ENCODE assay signal across 8 cellular contexts in the genomic region with DNA sequence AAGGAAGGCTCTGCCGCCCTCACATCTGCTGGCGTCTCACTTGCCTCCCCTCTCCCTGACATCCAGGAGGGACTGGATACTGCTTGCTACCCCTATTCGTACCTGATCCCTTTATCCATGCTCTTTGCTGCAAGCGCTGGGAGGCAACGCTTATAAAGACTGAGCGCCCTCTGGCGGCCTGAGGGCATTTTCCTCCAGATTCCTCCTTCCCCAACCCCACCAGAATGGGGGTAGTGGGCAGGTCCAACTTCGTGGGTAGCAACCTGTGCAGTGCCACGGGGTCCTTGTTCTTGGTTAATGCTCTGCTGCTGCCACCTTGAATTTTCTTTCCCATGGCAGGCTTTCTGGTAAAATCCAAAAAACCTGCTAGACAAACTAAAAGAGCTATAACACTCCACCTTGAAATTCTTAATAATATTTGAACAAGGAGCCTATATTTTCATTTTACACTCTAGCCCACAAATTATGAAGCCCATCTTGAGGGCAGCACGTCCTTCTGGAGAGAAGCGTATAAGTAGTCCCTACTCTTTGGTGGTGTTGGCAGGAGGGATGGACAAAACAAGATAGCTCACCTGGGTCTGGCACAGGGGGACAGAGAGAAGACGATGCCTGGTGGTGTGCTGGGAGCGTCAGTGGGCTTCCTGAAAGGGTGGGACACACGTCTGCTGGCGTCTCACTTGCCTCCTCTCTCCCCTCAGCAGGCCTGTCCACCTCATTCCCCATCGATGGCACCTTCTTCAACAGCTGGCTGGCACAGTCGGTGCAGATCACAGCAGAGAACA. TPM values are rescaled to one million over a fixed set of nuclear protein-coding genes. Genes with fewer than 3 reads are reported as not detected.
DNase-seq lines count a peak whose midpoint lies in the region; ATAC-seq and TF ChIP-seq lines count a peak whose summit lies in the region.

No MANE protein-coding gene starts in this region.

- ATAC-seq in HG02763 (IDR thresholded peaks at IDR 0.05; ENCODE audit: unreplicated experiment): no peak

- no peaks in the 10 kb centered on the region for H3K4me1 ChIP-seq in endodermal cell (ENCODE audit: control insufficient read depth, insufficient read depth, low read length)

- no peaks in the 10 kb centered on the region for H3K9me3 ChIP-seq in endodermal cell (ENCODE audit: control insufficient read depth, low read length)

- peak overlapping the region; percentile 52 for H3K27ac Mint-ChIP-seq in endodermal cell

- no peaks in the 10 kb centered on the region for H3K4me1 Mint-ChIP-seq in endodermal cell

- peak; percentile 96 for TF ChIP-seq CTCF in endodermal cell (conservative IDR thresholded peaks at IDR 0.05)

- H3K4me3 ChIP-seq in endodermal cell (ENCODE audit: low read length): no peak overlapping the region

- H3K4me3 Mint-ChIP-seq in endodermal cell: no peak overlapping the region

- H3K9me3 Mint-ChIP-seq in endodermal cell: no peaks in the 10 kb centered on the region

- H3K36me3 ChIP-seq in endodermal cell (ENCODE audit: control insufficient read depth, insufficient read depth, low read length): peaks cover 30% of the 10 kb centered on the region

- no peak overlapping the region for H3K27ac ChIP-seq in endodermal cell (ENCODE audit: low read depth, low read length)

- H3K27me3 Mint-ChIP-seq in endodermal cell (ENCODE audit: insufficient read depth): no peaks in the 10 kb centered on the region

- peak; percentile 81 for DNase-seq in COLO668 (lab: John Stamatoyannopoulos, UW; ENCODE audit: unreplicated experiment)
- DNase-seq in HT-29 (ENCODE audit: low spot score): peak; percentile 89
- peak; percentile 68 for DNase-seq in NOMO-1 treated with DMSO at 0.1 percent for 48 hours (lab: John Stamatoyannopoulos, UW; ENCODE audit: unreplicated experiment)
- DNase-seq in activated CD8-positive, alpha-beta memory T cell treated with anti-CD3 and anti-CD28 coated beads for 4 hours (ENCODE audit: low read depth in 2 of 2): peak; percentile 42 to 60
- DNase-seq in endodermal cell: peak; percentile 94
- peak; percentile 70 for DNase-seq in midbrain (lab: John Stamatoyannopoulos, UW)
- DNase-seq in stimulated activated CD8-positive, alpha-beta memory T cell treated with anti-CD3 and anti-CD28 coated beads, Interleukin-4, amount 100 ng/mL, for 24 hours (ENCODE audit: low read depth): peak; percentile 69

- 48 to 53% methylated on average over 13 to 17 of the region's 17 CpGs for WGBS in endodermal cell (ENCODE audit: insufficient coverage in 1 of 2, insufficient read length in 1 of 2), 2 experiments

- no peak overlapping the region for H3K9ac ChIP-seq in endodermal cell (ENCODE audit: extremely low read depth, low read length, poor library complexity, severe bottlenecking)

- H3K27me3 ChIP-seq in endodermal cell (ENCODE audit: control insufficient read depth, insufficient read depth, low read length, poor library complexity, severe bottlenecking): no peaks in the 10 kb centered on the region

- H3K36me3 Mint-ChIP-seq in endodermal cell (ENCODE audit: low read depth): peaks cover 47% of the 10 kb centered on the region

RNA-seq across cellular contexts. Expression of a gene that starts 52.5 kb away (rescaled TPM):
- 47.6 and 50.1 TPM in 2 replicates for total RNA-seq in HT-29 (2014; rRNA removed; shearing (Covaris generic))
- total RNA-seq in endodermal cell: 10 to 100 TPM; 33.9 to 51.9 TPM
- 4.3 TPM for polyA plus RNA-seq in endodermal cell (2013, experiment 1 of 2)
- 4.5 TPM for polyA plus RNA-seq in endodermal cell (2013, experiment 2 of 2)

RNA-seq across cellular contexts. Expression of a gene that starts 54.6 kb away (rescaled TPM):
- total RNA-seq in HT-29 (2014; rRNA removed; shearing (Covaris generic)): 23.6 and 23.8 TPM in 2 replicates
- 10 to 100 TPM; 18.4 to 24.2 TPM for total RNA-seq in endodermal cell
- 25.4 TPM for polyA plus RNA-seq in endodermal cell (2013, experiment 1 of 2)
- 27.4 TPM for polyA plus RNA-seq in endodermal cell (2013, experiment 2 of 2)
